Comparison of ENCODE assay signal across 20 cellular contexts in the genomic region with DNA sequence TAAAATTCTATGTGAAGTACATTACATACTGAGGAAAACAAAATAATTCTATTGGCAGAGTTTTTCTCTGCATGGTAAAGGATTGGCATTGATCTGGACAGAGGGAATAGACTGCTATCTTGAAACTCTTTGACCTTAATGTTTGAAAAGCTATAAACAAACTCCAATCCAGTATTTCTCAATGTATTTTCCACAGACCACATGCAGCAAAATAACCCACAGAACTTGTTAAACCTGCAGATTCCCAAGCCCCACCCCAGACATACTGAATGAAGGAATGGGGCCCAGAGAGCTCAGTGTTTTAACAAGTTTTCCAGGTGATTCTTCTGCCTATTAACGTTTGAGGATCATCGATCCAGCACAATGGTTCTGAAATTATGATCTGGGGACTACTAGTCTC. TPM values are rescaled to one million over a fixed set of nuclear protein-coding genes. Genes with fewer than 3 reads are reported as not detected.
"Had no signal": no experiment of that assay in that cellular context is flagged by ENCODE, and none has a peak within 500 bp of the region (broad histone marks: within the 10 kb centered on the region; RNA-seq: fewer than 3 reads in every experiment).

No MANE protein-coding gene starts in this region.

- H3K27ac ChIP-seq: cardiac muscle cell, SJSA1 had no signal

- DNase-seq: activated CD4-positive, alpha-beta memory T cell treated with anti-CD3 and anti-CD28 coated beads for 36 hours; activated CD4-positive, alpha-beta T cell treated with anti-CD3 and anti-CD28 coated beads, Interleukin-2, amount 10 ng/mL, durations not matched to agents 24 days and 14 days; activated CD4-positive, CD25-positive, alpha-beta regulatory T cell treated with anti-CD3 and anti-CD28 coated beads, Interleukin-2, amount 50 U/mL, for 72 hours; activated CD8-positive, alpha-beta memory T cell treated with anti-CD3 and anti-CD28 coated beads for 24 hours; activated effector memory CD4-positive, alpha-beta T cell treated with anti-CD3 and anti-CD28 coated beads, Interleukin-2, amount 50 U/mL, for 16 hours; activated naive CD4-positive, alpha-beta T cell treated with anti-CD3 and anti-CD28 coated beads for 36 hours; activated T-cell treated with anti-CD3 and anti-CD28 coated beads, Interleukin-2, amount 50 U/mL, for 4 hours; amygdala; MM.1S; NCI-H1105; NCI-H1436; NCI-H1694 treated with DMSO at 0.1 percent for 48 hours; NCI-H2029 treated with DMSO at 0.1 percent for 48 hours; NCI-H510A treated with DMSO at 0.1 percent for 48 hours; NCI-H69; NK-92 treated with Interleukin-12 subunit alpha and Interleukin-12 subunit beta, amount 100 ng/mL, for 24 hours; OCI-M1; SHP77 had no signal

- ATAC-seq: activated T-cell treated with anti-CD3 and anti-CD28 coated beads, Interleukin-2, amount 50 U/mL, for 4 hours had no signal

- H3K4me1 ChIP-seq: SJSA1 had no signal

- H3K4me3 ChIP-seq: cardiac muscle cell, SJSA1 had no signal

- H3K27me3 ChIP-seq: SJSA1 had no signal

- H3K36me3 ChIP-seq: cardiac muscle cell, SJSA1 had no signal

- H3K9me3 ChIP-seq: SJSA1 had no signal

RNA-seq across cellular contexts. Expression of a gene that starts 15.7 kb away (rescaled TPM):
- total RNA-seq: activated CD4-positive, alpha-beta memory T cell treated with anti-CD3 and anti-CD28 coated beads for 36 hours; activated CD4-positive, alpha-beta T cell treated with anti-CD3 and anti-CD28 coated beads, Interleukin-2, amount 10 ng/mL, durations not matched to agents 24 days and 14 days; activated naive CD4-positive, alpha-beta T cell treated with anti-CD3 and anti-CD28 coated beads for 36 hours; SJSA1 had no signal
